Comparison of ENCODE assay signal across 1 cellular context in genomic region chr6:11537229-11538048, GRCh38.
TF ChIP-seq lines count a peak whose summit lies in the region.

TSS of gene TMEM170B (plus strand) at chr6:11537749. CDS start at chr6:11538278, 529 bp downstream.

TF ChIP-seq in HepG2, 621 proteins besides CTCF, POLR2A, EP300 and RAD21 (continued from another document and continues in another):
- 0 out of 2 replicates have a peak, but pooled peaks have one; percentile 17 for TF ChIP-seq MLXIP (CRISPR knock-in tag; IDR thresholded peaks at IDR 0.05; ENCODE audit: borderline replicate concordance)
- no peak for TF ChIP-seq ZKSCAN1 (IDR thresholded peaks at IDR 0.05; ENCODE audit: low read length)
- no peak for TF ChIP-seq ELK4 (CRISPR knock-in tag; IDR thresholded peaks at IDR 0.05; ENCODE audit: borderline replicate concordance)
- TF ChIP-seq, protein P1, sequence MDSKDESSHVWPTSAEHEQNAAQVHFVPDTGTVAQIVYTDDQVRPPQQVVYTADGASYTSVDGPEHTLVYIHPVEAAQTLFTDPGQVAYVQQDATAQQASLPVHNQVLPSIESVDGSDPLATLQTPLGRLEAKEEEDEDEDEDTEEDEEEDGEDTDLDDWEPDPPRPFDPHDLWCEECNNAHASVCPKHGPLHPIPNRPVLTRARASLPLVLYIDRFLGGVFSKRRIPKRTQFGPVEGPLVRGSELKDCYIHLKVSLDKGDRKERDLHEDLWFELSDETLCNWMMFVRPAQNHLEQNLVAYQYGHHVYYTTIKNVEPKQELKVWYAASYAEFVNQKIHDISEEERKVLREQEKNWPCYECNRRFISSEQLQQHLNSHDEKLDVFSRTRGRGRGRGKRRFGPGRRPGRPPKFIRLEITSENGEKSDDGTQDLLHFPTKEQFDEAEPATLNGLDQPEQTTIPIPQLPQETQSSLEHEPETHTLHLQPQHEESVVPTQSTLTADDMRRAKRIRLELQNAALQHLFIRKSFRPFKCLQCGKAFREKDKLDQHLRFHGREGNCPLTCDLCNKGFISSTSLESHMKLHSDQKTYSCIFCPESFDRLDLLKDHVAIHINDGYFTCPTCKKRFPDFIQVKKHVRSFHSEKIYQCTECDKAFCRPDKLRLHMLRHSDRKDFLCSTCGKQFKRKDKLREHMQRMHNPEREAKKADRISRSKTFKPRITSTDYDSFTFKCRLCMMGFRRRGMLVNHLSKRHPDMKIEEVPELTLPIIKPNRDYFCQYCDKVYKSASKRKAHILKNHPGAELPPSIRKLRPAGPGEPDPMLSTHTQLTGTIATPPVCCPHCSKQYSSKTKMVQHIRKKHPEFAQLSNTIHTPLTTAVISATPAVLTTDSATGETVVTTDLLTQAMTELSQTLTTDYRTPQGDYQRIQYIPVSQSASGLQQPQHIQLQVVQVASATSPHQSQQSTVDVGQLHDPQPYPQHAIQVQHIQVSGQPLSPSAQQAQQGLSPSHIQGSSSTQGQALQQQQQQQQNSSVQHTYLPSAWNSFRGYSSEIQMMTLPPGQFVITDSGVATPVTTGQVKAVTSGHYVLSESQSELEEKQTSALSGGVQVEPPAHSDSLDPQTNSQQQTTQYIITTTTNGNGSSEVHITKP (CRISPR knock-in tag; IDR thresholded peaks at IDR 0.05; ENCODE audit: low read depth) = no peak
- TF ChIP-seq SRY (CRISPR knock-in tag; IDR thresholded peaks at IDR 0.05) = peak; percentile 30; the same call in 1 of the 2 replicates
- TF ChIP-seq, protein P2, sequence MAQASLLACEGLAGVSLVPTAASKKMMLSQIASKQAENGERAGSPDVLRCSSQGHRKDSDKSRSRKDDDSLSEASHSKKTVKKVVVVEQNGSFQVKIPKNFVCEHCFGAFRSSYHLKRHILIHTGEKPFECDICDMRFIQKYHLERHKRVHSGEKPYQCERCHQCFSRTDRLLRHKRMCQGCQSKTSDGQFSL (CRISPR knock-in tag; IDR thresholded peaks at IDR 0.05) = peak; percentile 62
- TF ChIP-seq, protein P3, sequence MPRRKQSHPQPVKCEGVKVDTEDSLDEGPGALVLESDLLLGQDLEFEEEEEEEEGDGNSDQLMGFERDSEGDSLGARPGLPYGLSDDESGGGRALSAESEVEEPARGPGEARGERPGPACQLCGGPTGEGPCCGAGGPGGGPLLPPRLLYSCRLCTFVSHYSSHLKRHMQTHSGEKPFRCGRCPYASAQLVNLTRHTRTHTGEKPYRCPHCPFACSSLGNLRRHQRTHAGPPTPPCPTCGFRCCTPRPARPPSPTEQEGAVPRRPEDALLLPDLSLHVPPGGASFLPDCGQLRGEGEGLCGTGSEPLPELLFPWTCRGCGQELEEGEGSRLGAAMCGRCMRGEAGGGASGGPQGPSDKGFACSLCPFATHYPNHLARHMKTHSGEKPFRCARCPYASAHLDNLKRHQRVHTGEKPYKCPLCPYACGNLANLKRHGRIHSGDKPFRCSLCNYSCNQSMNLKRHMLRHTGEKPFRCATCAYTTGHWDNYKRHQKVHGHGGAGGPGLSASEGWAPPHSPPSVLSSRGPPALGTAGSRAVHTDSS (CRISPR knock-in tag; conservative IDR thresholded peaks at IDR 0.05) = no peak
- no peak for TF ChIP-seq HIVEP1 (CRISPR knock-in tag; IDR thresholded peaks at IDR 0.05)
- no peak for TF ChIP-seq RXRA (CRISPR knock-in tag; IDR thresholded peaks at IDR 0.05)
- no peak for TF ChIP-seq DNMT3B (CRISPR knock-in tag; conservative IDR thresholded peaks at IDR 0.05)
- TF ChIP-seq, protein P4, sequence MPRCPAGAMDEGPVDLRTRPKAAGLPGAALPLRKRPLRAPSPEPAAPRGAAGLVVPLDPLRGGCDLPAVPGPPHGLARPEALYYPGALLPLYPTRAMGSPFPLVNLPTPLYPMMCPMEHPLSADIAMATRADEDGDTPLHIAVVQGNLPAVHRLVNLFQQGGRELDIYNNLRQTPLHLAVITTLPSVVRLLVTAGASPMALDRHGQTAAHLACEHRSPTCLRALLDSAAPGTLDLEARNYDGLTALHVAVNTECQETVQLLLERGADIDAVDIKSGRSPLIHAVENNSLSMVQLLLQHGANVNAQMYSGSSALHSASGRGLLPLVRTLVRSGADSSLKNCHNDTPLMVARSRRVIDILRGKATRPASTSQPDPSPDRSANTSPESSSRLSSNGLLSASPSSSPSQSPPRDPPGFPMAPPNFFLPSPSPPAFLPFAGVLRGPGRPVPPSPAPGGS (CRISPR knock-in tag; IDR thresholded peaks at IDR 0.05) = peak; percentile 72; the same call in 1 of the 2 replicates
- TF ChIP-seq ZNF605 (CRISPR knock-in tag; IDR thresholded peaks at IDR 0.05) = no peak; the same call in 1 of the 2 replicates
- TF ChIP-seq THAP7 (CRISPR knock-in tag; IDR thresholded peaks at IDR 0.05) = peak; percentile 68; the same call in 1 of the 2 replicates
- TF ChIP-seq, protein P5, sequence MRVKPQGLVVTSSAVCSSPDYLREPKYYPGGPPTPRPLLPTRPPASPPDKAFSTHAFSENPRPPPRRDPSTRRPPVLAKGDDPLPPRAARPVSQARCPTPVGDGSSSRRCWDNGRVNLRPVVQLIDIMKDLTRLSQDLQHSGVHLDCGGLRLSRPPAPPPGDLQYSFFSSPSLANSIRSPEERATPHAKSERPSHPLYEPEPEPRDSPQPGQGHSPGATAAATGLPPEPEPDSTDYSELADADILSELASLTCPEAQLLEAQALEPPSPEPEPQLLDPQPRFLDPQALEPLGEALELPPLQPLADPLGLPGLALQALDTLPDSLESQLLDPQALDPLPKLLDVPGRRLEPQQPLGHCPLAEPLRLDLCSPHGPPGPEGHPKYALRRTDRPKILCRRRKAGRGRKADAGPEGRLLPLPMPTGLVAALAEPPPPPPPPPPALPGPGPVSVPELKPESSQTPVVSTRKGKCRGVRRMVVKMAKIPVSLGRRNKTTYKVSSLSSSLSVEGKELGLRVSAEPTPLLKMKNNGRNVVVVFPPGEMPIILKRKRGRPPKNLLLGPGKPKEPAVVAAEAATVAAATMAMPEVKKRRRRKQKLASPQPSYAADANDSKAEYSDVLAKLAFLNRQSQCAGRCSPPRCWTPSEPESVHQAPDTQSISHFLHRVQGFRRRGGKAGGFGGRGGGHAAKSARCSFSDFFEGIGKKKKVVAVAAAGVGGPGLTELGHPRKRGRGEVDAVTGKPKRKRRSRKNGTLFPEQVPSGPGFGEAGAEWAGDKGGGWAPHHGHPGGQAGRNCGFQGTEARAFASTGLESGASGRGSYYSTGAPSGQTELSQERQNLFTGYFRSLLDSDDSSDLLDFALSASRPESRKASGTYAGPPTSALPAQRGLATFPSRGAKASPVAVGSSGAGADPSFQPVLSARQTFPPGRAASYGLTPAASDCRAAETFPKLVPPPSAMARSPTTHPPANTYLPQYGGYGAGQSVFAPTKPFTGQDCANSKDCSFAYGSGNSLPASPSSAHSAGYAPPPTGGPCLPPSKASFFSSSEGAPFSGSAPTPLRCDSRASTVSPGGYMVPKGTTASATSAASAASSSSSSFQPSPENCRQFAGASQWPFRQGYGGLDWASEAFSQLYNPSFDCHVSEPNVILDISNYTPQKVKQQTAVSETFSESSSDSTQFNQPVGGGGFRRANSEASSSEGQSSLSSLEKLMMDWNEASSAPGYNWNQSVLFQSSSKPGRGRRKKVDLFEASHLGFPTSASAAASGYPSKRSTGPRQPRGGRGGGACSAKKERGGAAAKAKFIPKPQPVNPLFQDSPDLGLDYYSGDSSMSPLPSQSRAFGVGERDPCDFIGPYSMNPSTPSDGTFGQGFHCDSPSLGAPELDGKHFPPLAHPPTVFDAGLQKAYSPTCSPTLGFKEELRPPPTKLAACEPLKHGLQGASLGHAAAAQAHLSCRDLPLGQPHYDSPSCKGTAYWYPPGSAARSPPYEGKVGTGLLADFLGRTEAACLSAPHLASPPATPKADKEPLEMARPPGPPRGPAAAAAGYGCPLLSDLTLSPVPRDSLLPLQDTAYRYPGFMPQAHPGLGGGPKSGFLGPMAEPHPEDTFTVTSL (CRISPR knock-in tag; IDR thresholded peaks at IDR 0.05; ENCODE audit: borderline replicate concordance) = no peak
- TF ChIP-seq, protein P6, sequence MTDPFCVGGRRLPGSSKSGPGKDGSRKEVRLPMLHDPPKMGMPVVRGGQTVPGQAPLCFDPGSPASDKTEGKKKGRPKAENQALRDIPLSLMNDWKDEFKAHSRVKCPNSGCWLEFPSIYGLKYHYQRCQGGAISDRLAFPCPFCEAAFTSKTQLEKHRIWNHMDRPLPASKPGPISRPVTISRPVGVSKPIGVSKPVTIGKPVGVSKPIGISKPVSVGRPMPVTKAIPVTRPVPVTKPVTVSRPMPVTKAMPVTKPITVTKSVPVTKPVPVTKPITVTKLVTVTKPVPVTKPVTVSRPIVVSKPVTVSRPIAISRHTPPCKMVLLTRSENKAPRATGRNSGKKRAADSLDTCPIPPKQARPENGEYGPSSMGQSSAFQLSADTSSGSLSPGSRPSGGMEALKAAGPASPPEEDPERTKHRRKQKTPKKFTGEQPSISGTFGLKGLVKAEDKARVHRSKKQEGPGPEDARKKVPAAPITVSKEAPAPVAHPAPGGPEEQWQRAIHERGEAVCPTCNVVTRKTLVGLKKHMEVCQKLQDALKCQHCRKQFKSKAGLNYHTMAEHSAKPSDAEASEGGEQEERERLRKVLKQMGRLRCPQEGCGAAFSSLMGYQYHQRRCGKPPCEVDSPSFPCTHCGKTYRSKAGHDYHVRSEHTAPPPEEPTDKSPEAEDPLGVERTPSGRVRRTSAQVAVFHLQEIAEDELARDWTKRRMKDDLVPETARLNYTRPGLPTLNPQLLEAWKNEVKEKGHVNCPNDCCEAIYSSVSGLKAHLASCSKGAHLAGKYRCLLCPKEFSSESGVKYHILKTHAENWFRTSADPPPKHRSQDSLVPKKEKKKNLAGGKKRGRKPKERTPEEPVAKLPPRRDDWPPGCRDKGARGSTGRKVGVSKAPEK (CRISPR knock-in tag; IDR thresholded peaks at IDR 0.05; ENCODE audit: borderline replicate concordance) = no peak
- TF ChIP-seq ZSCAN29 (CRISPR knock-in tag; conservative IDR thresholded peaks at IDR 0.05) = 0 out of 2 replicates have a peak, but pooled peaks have one; percentile 43
- TF ChIP-seq ZNF329 (CRISPR knock-in tag; IDR thresholded peaks at IDR 0.05; ENCODE audit: low read depth) = no peak
- TF ChIP-seq SATB2 (CRISPR knock-in tag; IDR thresholded peaks at IDR 0.05) = no peak
- no peak for TF ChIP-seq AGO1 (IDR thresholded peaks at IDR 0.05; ENCODE audit: low read depth, low read length, poor library complexity, severe bottlenecking)
- TF ChIP-seq RORA (CRISPR knock-in tag; IDR thresholded peaks at IDR 0.05) = no peak
- TF ChIP-seq ZNF136 (CRISPR knock-in tag; IDR thresholded peaks at IDR 0.05; ENCODE audit: low read depth) = no peak
- no peak for TF ChIP-seq ZNF589 (CRISPR knock-in tag; conservative IDR thresholded peaks at IDR 0.05)
- no peak; the same call in 1 of the 2 replicates for TF ChIP-seq ZSCAN22 (CRISPR knock-in tag; IDR thresholded peaks at IDR 0.05)
- TF ChIP-seq ZNF552 (CRISPR knock-in tag; IDR thresholded peaks at IDR 0.05; ENCODE audit: borderline replicate concordance) = peak; percentile 5; the same call in 1 of the 2 replicates
- TF ChIP-seq KAT8 (CRISPR knock-in tag; IDR thresholded peaks at IDR 0.05) = peak; percentile 67; the same call in 1 of the 2 replicates
- no peak for TF ChIP-seq REL (CRISPR knock-in tag; conservative IDR thresholded peaks at IDR 0.05)
- TF ChIP-seq SALL1 (CRISPR knock-in tag; IDR thresholded peaks at IDR 0.05) = peak; percentile 92
- no peak for TF ChIP-seq ZNF333 (CRISPR knock-in tag; IDR thresholded peaks at IDR 0.05; ENCODE audit: borderline replicate concordance)
- peak; percentile 85 for TF ChIP-seq SKI (IDR thresholded peaks at IDR 0.05; ENCODE audit: partially characterized antibody)
